In the genomic region with DNA sequence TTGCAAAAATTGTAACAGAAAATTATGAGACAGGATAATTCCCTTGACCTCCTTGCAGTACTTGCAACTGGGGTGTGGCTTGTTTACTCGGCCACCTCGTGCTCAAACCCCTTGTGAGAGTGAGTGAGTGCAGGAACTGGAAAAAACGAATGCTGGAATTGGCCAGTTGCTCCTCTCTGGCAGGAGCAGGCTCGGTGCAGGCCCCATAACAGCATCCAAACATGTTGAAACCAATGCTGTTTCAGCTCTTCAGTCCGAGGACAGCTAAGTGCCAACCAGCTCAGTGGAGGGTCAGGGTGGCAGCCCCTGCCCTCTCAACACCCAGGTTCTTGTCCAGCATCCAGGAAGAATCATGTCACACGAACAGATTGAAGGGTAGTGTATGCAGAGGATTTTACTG, we compare ENCODE assay signal across 1 cellular context.
TF ChIP-seq lines count a peak whose summit lies in the region.

No MANE protein-coding gene starts in this region.

TF ChIP-seq in K562, 482 proteins besides CTCF, POLR2A, EP300 and RAD21:
- TF ChIP-seq PHB (CRISPR knock-in tag; IDR thresholded peaks at IDR 0.05) (no peak), ZNF696 (CRISPR knock-in tag; conservative IDR thresholded peaks at IDR 0.05) (no peak), MAZ (CRISPR knock-in tag; conservative IDR thresholded peaks at IDR 0.05 in 1 of 2, IDR thresholded peaks at IDR 0.05 in 1 of 2) (no peak), NBN (IDR thresholded peaks at IDR 0.05; ENCODE audit: low read depth) (no peak), ZNF282 (CRISPR knock-in tag; IDR thresholded peaks at IDR 0.05) (no peak), MTF1 (CRISPR knock-in tag; IDR thresholded peaks at IDR 0.05; ENCODE audit: borderline replicate concordance) (no peak), HDAC6 (IDR thresholded peaks at IDR 0.05; ENCODE audit: low read depth, low read length) (no peak), MCM7 (IDR thresholded peaks at IDR 0.05) (no peak), BRF1 (IDR thresholded peaks at IDR 0.05; ENCODE audit: borderline replicate concordance, extremely low read depth, insufficient read length) (no peak), TAF1 (IDR thresholded peaks at IDR 0.05; ENCODE audit: control insufficient read depth, extremely low read depth, insufficient read depth, low read length, severe bottlenecking) (no peak)
- TF ChIP-seq, protein P1, sequence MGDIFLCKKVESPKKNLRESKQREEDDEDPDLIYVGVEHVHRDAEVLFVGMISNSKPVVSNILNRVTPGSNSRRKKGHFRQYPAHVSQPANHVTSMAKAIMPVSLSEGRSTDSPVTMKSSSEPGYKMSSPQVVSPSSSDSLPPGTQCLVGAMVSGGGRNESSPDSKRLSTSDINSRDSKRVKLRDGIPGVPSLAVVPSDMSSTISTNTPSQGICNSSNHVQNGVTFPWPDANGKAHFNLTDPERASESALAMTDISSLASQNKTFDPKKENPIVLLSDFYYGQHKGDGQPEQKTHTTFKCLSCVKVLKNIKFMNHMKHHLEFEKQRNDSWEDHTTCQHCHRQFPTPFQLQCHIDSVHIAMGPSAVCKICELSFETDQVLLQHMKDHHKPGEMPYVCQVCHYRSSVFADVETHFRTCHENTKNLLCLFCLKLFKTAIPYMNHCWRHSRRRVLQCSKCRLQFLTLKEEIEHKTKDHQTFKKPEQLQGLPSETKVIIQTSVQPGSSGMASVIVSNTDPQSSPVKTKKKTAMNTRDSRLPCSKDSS (IDR thresholded peaks at IDR 0.05; ENCODE audit: low read depth, partially characterized antibody), result no peak
